Comparison of ENCODE assay signal across 19 cellular contexts in the genomic region with DNA sequence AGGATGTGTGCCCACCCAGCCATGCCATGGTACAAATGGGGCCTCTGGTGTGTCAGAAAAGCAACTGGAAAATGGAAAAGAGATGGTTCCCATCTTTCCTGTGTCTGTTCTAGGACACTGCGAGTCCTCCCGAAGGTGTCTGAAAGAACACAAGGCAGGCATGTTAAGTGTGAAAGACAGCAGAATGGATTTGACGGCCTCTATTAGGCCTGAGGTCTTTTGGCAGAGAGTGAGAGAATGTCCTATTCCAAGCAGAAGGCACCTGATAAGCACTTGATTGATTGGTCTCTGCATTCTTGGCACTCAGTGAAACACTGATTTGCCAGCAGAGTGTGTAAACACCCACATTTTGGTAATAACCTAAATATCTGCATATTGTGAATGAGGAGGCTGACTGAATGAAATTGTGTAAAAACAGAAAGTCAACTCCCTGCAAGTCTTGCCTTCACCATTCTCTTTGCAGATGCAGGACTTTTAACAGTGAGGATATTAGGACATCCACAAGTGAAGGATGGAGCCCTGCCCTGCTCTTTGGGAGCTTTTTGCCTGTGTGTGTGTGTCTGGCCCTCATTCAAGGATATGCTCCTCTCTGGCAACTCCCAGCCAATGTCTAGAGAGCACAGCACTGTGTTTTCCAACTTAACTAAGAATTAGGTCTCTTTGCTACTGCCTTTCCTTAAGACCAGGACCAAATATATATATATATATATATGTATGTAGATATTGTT.
"Had no signal": no experiment of that assay in that cellular context is flagged by ENCODE, and none has a peak within 500 bp of the region (broad histone marks: within the 10 kb centered on the region; RNA-seq: fewer than 3 reads in every experiment).

No MANE protein-coding gene starts in this region.

- H3K4me3 ChIP-seq: K562 had no signal

- H3K27ac ChIP-seq: HL-60, KMS-11 had no signal

- DNase-seq: Kasumi-1, MM.1S, NCI-H1092 treated with DMSO at 0.1 percent for 48 hours, NCI-H1436 treated with DMSO at 0.1 percent for 48 hours, NCI-H1694, NCI-H187 treated with DMSO at 0.1 percent for 48 hours, NCI-H2029 treated with DMSO at 0.1 percent for 48 hours, NCI-H2171 treated with DMSO at 0.1 percent for 48 hours, NCI-H524, NCI-H526 treated with DMSO at 0.1 percent for 48 hours, NCI-H748 treated with DMSO at 0.1 percent for 48 hours, RPMI8226, SHP77, SK-N-SH, SW 1271, T-cell had no signal

- H3K9me3 ChIP-seq: SK-N-SH had no signal

- ATAC-seq: K562, T-cell had no signal
